ENCODE assay signal across 1 cellular context in the genomic region with DNA sequence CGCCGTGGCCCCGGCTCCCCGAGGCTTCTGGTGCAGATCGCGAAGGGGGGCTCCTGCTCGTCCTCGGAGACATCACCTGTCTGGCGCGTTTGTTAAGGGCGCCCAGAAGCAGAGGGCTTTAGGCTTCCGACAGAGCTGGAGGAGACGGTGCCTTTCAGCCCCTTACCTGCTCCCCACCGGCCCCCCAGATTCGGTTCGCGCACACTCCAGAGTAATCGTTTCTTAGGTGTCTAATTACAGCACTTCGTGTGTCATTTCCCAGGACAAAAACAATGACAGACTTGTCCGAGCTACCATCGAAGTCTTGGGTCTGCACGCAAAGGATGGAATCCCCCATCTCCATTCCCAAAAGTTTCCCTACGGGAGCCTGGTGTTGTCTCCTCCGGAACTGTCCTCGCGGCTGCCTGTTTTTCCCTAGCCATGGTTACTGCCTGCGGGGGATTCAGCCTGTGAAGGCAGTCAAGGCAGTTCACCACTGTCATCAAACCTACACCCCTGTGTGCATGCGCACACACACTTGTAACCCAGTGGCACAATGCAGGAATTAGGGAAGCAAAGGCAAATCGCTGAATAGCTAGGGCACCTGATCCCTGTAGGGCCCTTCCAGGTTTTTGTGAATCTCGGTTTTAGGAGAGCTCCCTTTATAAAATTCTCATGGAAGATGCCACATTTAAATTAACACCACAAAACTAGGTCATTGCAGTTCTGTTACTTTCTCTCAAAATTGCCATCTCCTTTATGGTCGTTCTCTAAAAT.
TF ChIP-seq lines count a peak whose summit lies in the region.

No MANE protein-coding gene starts in this region.

TF ChIP-seq in WTC11, 78 proteins besides CTCF, POLR2A, EP300 and RAD21 (continued from another document):
- TF ChIP-seq NFATC4 (CRISPR knock-in tag; IDR thresholded peaks at IDR 0.05) (no peak), ZNF416 (CRISPR knock-in tag; IDR thresholded peaks at IDR 0.05) (0 out of 2 replicates have a peak, but pooled peaks have one; percentile 19), CBFB (CRISPR knock-in tag; IDR thresholded peaks at IDR 0.05; ENCODE audit: low read depth) (no peak), MAX (CRISPR knock-in tag; IDR thresholded peaks at IDR 0.05) (peak; percentile 48), GABPB1 (CRISPR knock-in tag; IDR thresholded peaks at IDR 0.05) (no peak), E2F1 (CRISPR knock-in tag; IDR thresholded peaks at IDR 0.05) (no peak), NR1H2 (CRISPR knock-in tag; IDR thresholded peaks at IDR 0.05) (no peak), KAT7 (CRISPR knock-in tag; IDR thresholded peaks at IDR 0.05; ENCODE audit: borderline replicate concordance) (peak; percentile 20; the same call in 1 of the 2 replicates), ZNF232 (CRISPR knock-in tag; IDR thresholded peaks at IDR 0.05) (0 out of 2 replicates have a peak, but pooled peaks have one; percentile 51), FOXK1 (CRISPR knock-in tag; IDR thresholded peaks at IDR 0.05) (peak; percentile 37; the same call in 1 of the 2 replicates), SP1 (CRISPR knock-in tag; conservative IDR thresholded peaks at IDR 0.05) (no peak)
- TF ChIP-seq, protein P1, sequence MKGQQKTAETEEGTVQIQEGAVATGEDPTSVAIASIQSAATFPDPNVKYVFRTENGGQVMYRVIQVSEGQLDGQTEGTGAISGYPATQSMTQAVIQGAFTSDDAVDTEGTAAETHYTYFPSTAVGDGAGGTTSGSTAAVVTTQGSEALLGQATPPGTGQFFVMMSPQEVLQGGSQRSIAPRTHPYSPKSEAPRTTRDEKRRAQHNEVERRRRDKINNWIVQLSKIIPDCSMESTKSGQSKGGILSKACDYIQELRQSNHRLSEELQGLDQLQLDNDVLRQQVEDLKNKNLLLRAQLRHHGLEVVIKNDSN (CRISPR knock-in tag; IDR thresholded peaks at IDR 0.05) = 0 out of 2 replicates have a peak, but pooled peaks have one; percentile 31
